Comparison of ENCODE assay signal across 1 cellular context in genomic region chr7:7208524-7208923, GRCh38.
TF ChIP-seq lines count a peak whose summit lies in the region.

No MANE protein-coding gene starts in this region.

TF ChIP-seq in K562, 482 proteins besides CTCF, POLR2A, EP300 and RAD21:
- TF ChIP-seq YY1 (IDR thresholded peaks at IDR 0.05; ENCODE audit: borderline replicate concordance in 1 of 3, control insufficient read depth in 1 of 3, extremely low read depth in 1 of 3, insufficient read depth in 3 of 3, insufficient read length in 1 of 3, insufficient replicate concordance in 2 of 3, low read depth in 1 of 3, low read length in 2 of 3) (peak; percentile 13 to 68 (median 25)), CBFB (CRISPR knock-in tag; IDR thresholded peaks at IDR 0.05) (no peak)
